ENCODE assay signal across 18 cellular contexts in genomic region chr2:50111067-50111466, GRCh38.
DNase-seq lines count a peak whose midpoint lies in the region; ATAC-seq and TF ChIP-seq lines count a peak whose summit lies in the region.
"Had no signal": no experiment of that assay in that cellular context is flagged by ENCODE, and none has a peak within 500 bp of the region (broad histone marks: within the 10 kb centered on the region; RNA-seq: fewer than 3 reads in every experiment).

No MANE protein-coding gene starts in this region.

- no peaks in the 10 kb centered on the region for H3K36me3 ChIP-seq in cardiac muscle cell
- H3K36me3 ChIP-seq: BLaER1 treated with 17β-estradiol and CSF1 and Interleukin-3, amounts not matched to agents 10 nM and 100 nM had no signal

- H3K27me3 ChIP-seq in cardiac muscle cell = no peaks in the 10 kb centered on the region
- H3K27me3 ChIP-seq in right cardiac atrium (ENCODE audit: control insufficient read depth, insufficient read depth) = no peaks in the 10 kb centered on the region
- H3K27me3 ChIP-seq: BLaER1 treated with 17β-estradiol and CSF1 and Interleukin-3, amounts not matched to agents 10 nM and 100 nM had no signal

- H3K27ac ChIP-seq in cardiac muscle cell (peak overlapping the region; percentile 70), right cardiac atrium (ENCODE audit: low read length) (no peak overlapping the region)
- H3K27ac ChIP-seq: HL-60 had no signal

- in situ Hi-C loops in SK-MEL-5 (cut with HindIII; ENCODE audit: low pct_unique_long_range_greater_than_20kb, low sequenced_read_pairs) = no loop called here

- ATAC-seq in right cardiac atrium (no peak), sciatic nerve (peak; percentile 78)
- ATAC-seq: CD8-positive, alpha-beta T cell; HCT116 had no signal

- 57% methylated on average over 8 of the region's 8 CpGs for WGBS in right cardiac atrium

- intact Hi-C loops in right cardiac atrium (cut with DNase I) (no loop called here), sciatic nerve (cut with DNase I) (no loop called here)

- H3K4me3 ChIP-seq in cardiac muscle cell (no peak overlapping the region), right cardiac atrium (ENCODE audit: low read length) (no peak overlapping the region)
- H3K4me3 ChIP-seq: BLaER1 treated with 17β-estradiol and CSF1 and Interleukin-3, amounts not matched to agents 10 nM and 100 nM had no signal

- DNase-seq in cardiac muscle cell (ENCODE audit: low read depth in 1 of 2, low spot score in 1 of 2) (peak in 1 of 2 donors; percentile 23), right cardiac atrium (no peak), SK-MEL-5 (ENCODE audit: low read depth, low spot score) (peak; percentile 42), sciatic nerve (ENCODE audit: low spot score) (no peak), inferior parietal cortex (ENCODE audit: extremely low spot score) (no peak), NCI-H748 treated with DMSO at 0.1 percent for 48 hours (lab: John Stamatoyannopoulos, UW) (no peak)
- DNase-seq: CD8-positive, alpha-beta T cell; COR-L47; DMS 273 treated with DMSO at 0.1 percent for 48 hours; DMS53; DND-41; EL; GOT3; H7; HFFc6 had no signal

- H3K4me1 ChIP-seq in cardiac muscle cell (ENCODE audit: low read depth) (peaks cover 18% of the 10 kb centered on the region), right cardiac atrium (ENCODE audit: control insufficient read depth, insufficient read depth, low read length) (peaks cover 2% of the 10 kb centered on the region)

- TF ChIP-seq CTCF in cardiac muscle cell (IDR thresholded peaks at IDR 0.05; ENCODE audit: low read depth, low read length) = no peak

- H3K9me3 ChIP-seq in cardiac muscle cell (ENCODE audit: low read depth) (no peaks in the 10 kb centered on the region), right cardiac atrium (ENCODE audit: control insufficient read depth, low read length) (no peaks in the 10 kb centered on the region)
- H3K9me3 ChIP-seq: BLaER1 treated with 17β-estradiol and CSF1 and Interleukin-3, amounts not matched to agents 10 nM and 100 nM had no signal
